Comparison of ENCODE assay signal across 38 cellular contexts in genomic region chr13:48028066-48028465, GRCh38.
"Had no signal": no experiment of that assay in that cellular context is flagged by ENCODE, and none has a peak within 500 bp of the region (broad histone marks: within the 10 kb centered on the region; RNA-seq: fewer than 3 reads in every experiment).

No MANE protein-coding gene starts in this region.

- H3K27ac Mint-ChIP-seq: activated B cell treated with CpG ODN at 0.5 μM for 24 hours; activated CD4-positive, alpha-beta memory T cell treated with anti-CD3 and anti-CD28 coated beads for 36 hours; activated CD4-positive, alpha-beta T cell treated with anti-CD3 and anti-CD28 coated beads, Interleukin-2, amount 10 ng/mL, durations not matched to agents 24 days and 14 days; activated CD8-positive, alpha-beta T cell treated with anti-CD3 and anti-CD28 coated beads for 36 hours; activated naive CD4-positive, alpha-beta T cell treated with anti-CD3 and anti-CD28 coated beads, Interleukin-2, amount 10 ng/mL, durations not matched to agents 7 days and 5 days; activated naive CD4-positive, alpha-beta T cell treated with anti-CD3 and anti-CD28 coated beads, Interleukin-2, amount 50 U/mL, for 24 hours; activated naive CD8-positive, alpha-beta T cell; activated naive CD8-positive, alpha-beta T cell treated with anti-CD3 and anti-CD28 coated beads, Interleukin-2, amount 10 ng/mL, durations not matched to agents 7 days and 5 days; activated naive CD8-positive, alpha-beta T cell treated with anti-CD3 and anti-CD28 coated beads, Interleukin-2, amount 50 U/mL, for 24 hours; activated T-cell treated with anti-CD3 and anti-CD28 coated beads, Interleukin-2, amount 50 U/mL, for 72 hours; activated T-helper 2 cell treated with anti-CD3 and anti-CD28 coated beads, Interferon-gamma antibody, Interleukin-2, Interleukin-4, amounts not matched to agents 10 μg/mL and 5 μg/mL and 100 μg/mL, durations not matched to agents 14 hours and 24 hours and 36 hours; brain; T-helper 1 cell treated with Interleukin-12 subunit alpha and Interleukin-12 subunit beta and Interleukin-4 antibody, amounts not matched to agents 30 μg/mL and 1 μg/mL, for 36 hours; T-helper 2 cell treated with Interferon-gamma antibody and Interleukin-4, amounts not matched to agents 5 μg/mL and 100 μg/mL, for 36 hours had no signal

- H3K27me3 Mint-ChIP-seq: activated B cell treated with CpG ODN at 0.5 μM for 24 hours; activated CD4-positive, alpha-beta memory T cell treated with anti-CD3 and anti-CD28 coated beads for 36 hours; activated CD4-positive, alpha-beta T cell treated with anti-CD3 and anti-CD28 coated beads, Interleukin-2, amount 10 ng/mL, durations not matched to agents 24 days and 14 days; activated CD8-positive, alpha-beta T cell treated with anti-CD3 and anti-CD28 coated beads for 36 hours; activated naive CD4-positive, alpha-beta T cell treated with anti-CD3 and anti-CD28 coated beads, Interleukin-2, amount 10 ng/mL, durations not matched to agents 7 days and 5 days; activated naive CD4-positive, alpha-beta T cell treated with anti-CD3 and anti-CD28 coated beads, Interleukin-2, amount 50 U/mL, for 24 hours; activated naive CD8-positive, alpha-beta T cell; activated naive CD8-positive, alpha-beta T cell treated with anti-CD3 and anti-CD28 coated beads, Interleukin-2, amount 10 ng/mL, durations not matched to agents 7 days and 5 days; activated naive CD8-positive, alpha-beta T cell treated with anti-CD3 and anti-CD28 coated beads, Interleukin-2, amount 50 U/mL, for 24 hours; central memory CD8-positive, alpha-beta T cell had no signal

- H3K9me3 Mint-ChIP-seq: activated naive CD4-positive, alpha-beta T cell treated with anti-CD3 and anti-CD28 coated beads, Interleukin-2, amount 50 U/mL, for 24 hours; central memory CD8-positive, alpha-beta T cell had no signal

- H3K4me1 Mint-ChIP-seq: activated B cell treated with CpG ODN at 0.5 μM for 24 hours; activated naive CD4-positive, alpha-beta T cell treated with anti-CD3 and anti-CD28 coated beads, Interleukin-2, amount 50 U/mL, for 24 hours; activated naive CD8-positive, alpha-beta T cell treated with anti-CD3 and anti-CD28 coated beads, Interleukin-2, amount 10 ng/mL, durations not matched to agents 7 days and 5 days; brain had no signal

- H3K27me3 ChIP-seq: ascending aorta, breast epithelium, cardiac muscle cell had no signal

- ATAC-seq: activated CD8-positive, alpha-beta T cell treated with anti-CD3 and anti-CD28 coated beads for 36 hours; activated naive CD8-positive, alpha-beta T cell treated with anti-CD3 and anti-CD28 coated beads, Interleukin-2, amount 50 U/mL, for 24 hours; activated T-cell treated with anti-CD3 and anti-CD28 coated beads, Interleukin-2, amount 50 U/mL, for 4 hours; activated T-cell treated with anti-CD3 and anti-CD28 coated beads, Interleukin-2, amount 50 U/mL, for 72 hours had no signal

- DNase-seq: activated B cell treated with CpG ODN at 0.5 μM for 24 hours; activated CD4-positive, alpha-beta memory T cell treated with anti-CD3 and anti-CD28 coated beads for 36 hours; activated CD4-positive, alpha-beta T cell treated with anti-CD3 and anti-CD28 coated beads for 4 hours; activated CD4-positive, alpha-beta T cell treated with anti-CD3 and anti-CD28 coated beads, Interleukin-2, amount 10 ng/mL, durations not matched to agents 24 days and 14 days; activated CD4-positive, alpha-beta T cell treated with anti-CD3 and anti-CD28 coated beads, Interleukin-2, amount 50 U/mL, for 1 hour; activated CD4-positive, alpha-beta T cell treated with anti-CD3 and anti-CD28 coated beads, Interleukin-2, amount 50 U/mL, for 4 hours; activated CD4-positive, CD25-positive, alpha-beta regulatory T cell treated with anti-CD3 and anti-CD28 coated beads, Interleukin-2, amount 50 U/mL, for 72 hours; activated CD8-positive, alpha-beta memory T cell treated with anti-CD3 and anti-CD28 coated beads, Interleukin-2, amount 50 U/mL, for 4 hours; activated CD8-positive, alpha-beta T cell treated with anti-CD3 and anti-CD28 coated beads for 36 hours; activated effector memory CD4-positive, alpha-beta T cell treated with Interleukin-2 at 50 U/mL for 16 hours; activated gamma-delta T cell; activated naive CD4-positive, alpha-beta T cell treated with anti-CD3 and anti-CD28 coated beads, Interleukin-2, amount 10 ng/mL, durations not matched to agents 7 days and 5 days; activated naive CD4-positive, alpha-beta T cell treated with Interleukin-2 at 50 U/mL for 16 hours; activated naive CD8-positive, alpha-beta T cell treated with anti-CD3 and anti-CD28 coated beads, Interleukin-2, amount 10 ng/mL, durations not matched to agents 7 days and 5 days; activated naive CD8-positive, alpha-beta T cell treated with anti-CD3 and anti-CD28 coated beads, Interleukin-2, amount 50 U/mL, for 24 hours; activated T-cell treated with anti-CD3 and anti-CD28 coated beads for 4 hours; activated T-cell treated with anti-CD3 and anti-CD28 coated beads, Interleukin-2, amount 50 U/mL, for 1 hour; activated T-cell treated with anti-CD3 and anti-CD28 coated beads, Interleukin-2, amount 50 U/mL, for 4 hours; activated T-cell treated with anti-CD3 and anti-CD28 coated beads, Interleukin-2, amount 50 U/mL, for 72 hours; amygdala; anterior cingulate cortex; caudate nucleus; cerebellar nuclear complex; T-helper 1 cell; T-helper 2 cell; T-helper 9 cell had no signal

- H3K4me3 Mint-ChIP-seq: activated B cell treated with CpG ODN at 0.5 μM for 24 hours; activated CD4-positive, alpha-beta memory T cell treated with anti-CD3 and anti-CD28 coated beads for 36 hours; activated CD4-positive, alpha-beta T cell treated with anti-CD3 and anti-CD28 coated beads, Interleukin-2, amount 10 ng/mL, durations not matched to agents 24 days and 14 days; activated CD8-positive, alpha-beta T cell treated with anti-CD3 and anti-CD28 coated beads for 36 hours; activated naive CD4-positive, alpha-beta T cell treated with anti-CD3 and anti-CD28 coated beads, Interleukin-2, amount 10 ng/mL, durations not matched to agents 7 days and 5 days; activated naive CD4-positive, alpha-beta T cell treated with anti-CD3 and anti-CD28 coated beads, Interleukin-2, amount 50 U/mL, for 24 hours; activated naive CD8-positive, alpha-beta T cell; activated naive CD8-positive, alpha-beta T cell treated with anti-CD3 and anti-CD28 coated beads, Interleukin-2, amount 10 ng/mL, durations not matched to agents 7 days and 5 days; activated naive CD8-positive, alpha-beta T cell treated with anti-CD3 and anti-CD28 coated beads, Interleukin-2, amount 50 U/mL, for 24 hours; activated T-cell treated with anti-CD3 and anti-CD28 coated beads, Interleukin-2, amount 50 U/mL, for 4 hours; activated T-cell treated with anti-CD3 and anti-CD28 coated beads, Interleukin-2, amount 50 U/mL, for 72 hours; brain; central memory CD8-positive, alpha-beta T cell; T-helper 1 cell treated with Interleukin-12 subunit alpha and Interleukin-12 subunit beta and Interleukin-4 antibody, amounts not matched to agents 30 μg/mL and 1 μg/mL, for 36 hours; T-helper 2 cell treated with Interferon-gamma antibody and Interleukin-4, amounts not matched to agents 5 μg/mL and 100 μg/mL, for 36 hours had no signal

- FAIRE-seq: TTC549 had no signal

- H3K4me3 ChIP-seq: ascending aorta, breast epithelium, cardiac muscle cell had no signal

- H3K36me3 ChIP-seq: breast epithelium, cardiac muscle cell had no signal

- H3K9me3 ChIP-seq: ascending aorta, breast epithelium had no signal

- H3K4me1 ChIP-seq: ascending aorta, breast epithelium had no signal

- H3K27ac ChIP-seq: ascending aorta, breast epithelium, cardiac muscle cell, VCaP had no signal
